Comparison of ENCODE assay signal across 8 cellular contexts in the genomic region with DNA sequence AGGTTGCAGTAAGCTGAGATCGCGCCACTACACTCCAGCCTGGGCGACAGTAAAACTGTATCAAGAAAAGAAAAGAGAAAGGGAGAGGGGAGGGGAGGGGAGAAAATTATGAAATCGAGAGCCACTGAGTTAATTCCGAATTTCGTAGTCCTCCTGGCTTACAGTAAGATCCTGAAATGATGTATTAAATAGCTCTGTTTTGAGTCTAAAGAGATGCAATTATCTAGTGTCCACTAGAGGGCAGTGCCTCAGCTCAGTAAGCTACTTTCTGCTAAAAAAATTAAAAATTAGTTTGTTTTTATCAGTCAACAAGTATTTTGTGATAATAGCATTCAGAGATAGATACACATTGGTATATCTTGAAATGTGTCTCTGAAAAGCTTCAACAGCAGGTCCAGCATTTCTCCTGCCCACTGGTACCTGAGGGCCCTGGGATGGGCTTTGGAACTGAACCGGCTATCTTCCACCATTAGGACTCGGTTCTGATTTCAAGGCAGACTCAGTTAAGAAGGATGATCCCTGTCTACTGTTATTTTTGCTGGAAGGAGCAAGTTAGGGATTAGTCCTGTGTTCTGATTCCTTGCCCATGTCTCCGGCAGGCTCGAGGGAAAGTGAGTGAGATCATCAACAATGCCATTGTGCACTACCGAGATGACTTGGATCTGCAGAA. TPM values are rescaled to one million over a fixed set of nuclear protein-coding genes. Genes with fewer than 3 reads are reported as not detected.
DNase-seq lines count a peak whose midpoint lies in the region; ATAC-seq and TF ChIP-seq lines count a peak whose summit lies in the region.

No MANE protein-coding gene starts in this region.

- ATAC-seq in GM19452 (IDR thresholded peaks at IDR 0.05; ENCODE audit: unreplicated experiment), result no peak

- CTCF ChIA-PET in Caco-2 (lab: Charles Lee), result interaction anchor here (0.6 to 1.6 kb wide), 21 partner anchors 8 to 270 kb away, joined by 3 to 101 read pairs (median 4); partner anchors contain the start of genes AHCYL2, SMO and STRIP2
- CTCF ChIA-PET in activated naive CD4-positive, alpha-beta T cell treated with anti-CD3 and anti-CD28 coated beads, Interleukin-2, amount 10 ng/mL, durations not matched to agents 7 days and 5 days (lab: Charles Lee), result interaction anchor here (0.6 to 9.5 kb wide), 45 partner anchors 8 to 409 kb away, joined by 3 to 108 read pairs (median 4); partner anchors contain the start of gene TSPAN33

- no peak for TF ChIP-seq POLR2A in ovary (IDR thresholded peaks at IDR 0.05)

- no peak overlapping the region for H3K27ac ChIP-seq in ovary

- H3K27ac Mint-ChIP-seq in Caco-2 (ENCODE audit: unreplicated experiment) (no peak overlapping the region), HFFc6 (no peak overlapping the region)
- H3K27ac Mint-ChIP-seq in activated naive CD4-positive, alpha-beta T cell treated with anti-CD3 and anti-CD28 coated beads, Interleukin-2, amount 10 ng/mL, durations not matched to agents 7 days and 5 days, result no peak overlapping the region

- TF ChIP-seq CTCF in Caco-2 (IDR thresholded peaks at IDR 0.05; ENCODE audit: insufficient read depth in 1 of 2, low read depth in 1 of 2, low read length in 1 of 2, severe bottlenecking in 1 of 2, unreplicated experiment in 1 of 2), result peak; percentile 74 to 85
- TF ChIP-seq CTCF in HFFc6 (IDR thresholded peaks at IDR 0.05), result peak; percentile 94
- peak; percentile 83 for TF ChIP-seq CTCF in epithelial cell of esophagus (IDR thresholded peaks at IDR 0.05; ENCODE audit: insufficient read depth, low read depth, low read length, missing control alignments)
- TF ChIP-seq CTCF in ovary (IDR thresholded peaks at IDR 0.05), result peak; percentile 60 to 96 (median 75)

- no TSS peak for BruUV-seq in Caco-2 (replicated peaks; lab: Mats Ljungman, UMichigan)

- H3K9me3 ChIP-seq in Caco-2 (no peaks in the 10 kb centered on the region), ovary (no peaks in the 10 kb centered on the region)

- no peak for TF ChIP-seq EP300 in ovary (IDR thresholded peaks at IDR 0.05)

- H3K27me3 Mint-ChIP-seq in Caco-2 (ENCODE audit: insufficient read depth, unreplicated experiment) (peaks cover 2% of the 10 kb centered on the region), HFFc6 (ENCODE audit: insufficient read depth) (peaks cover 34% of the 10 kb centered on the region)
- peaks cover 17% of the 10 kb centered on the region for H3K27me3 Mint-ChIP-seq in activated naive CD4-positive, alpha-beta T cell treated with anti-CD3 and anti-CD28 coated beads, Interleukin-2, amount 10 ng/mL, durations not matched to agents 7 days and 5 days

- POLR2A ChIA-PET in Caco-2 (lab: Charles Lee), result interaction anchor here (0.7 kb wide), 1 partner anchor 24 kb away, joined by 4 read pairs; the partner anchor contains the start of gene SMO

- no peaks in the 10 kb centered on the region for H3K27me3 ChIP-seq in Caco-2 (replicated peaks; ENCODE audit: control insufficient read depth, insufficient read depth, low read length)
- no peaks in the 10 kb centered on the region for H3K27me3 ChIP-seq in ovary

- H3K36me3 Mint-ChIP-seq in Caco-2 (ENCODE audit: insufficient read depth, unreplicated experiment) (no peaks in the 10 kb centered on the region), HFFc6 (ENCODE audit: low read depth) (no peaks in the 10 kb centered on the region)
- H3K36me3 Mint-ChIP-seq in activated naive CD4-positive, alpha-beta T cell treated with anti-CD3 and anti-CD28 coated beads, Interleukin-2, amount 10 ng/mL, durations not matched to agents 7 days and 5 days, result no peaks in the 10 kb centered on the region

- H3K4me3 Mint-ChIP-seq in Caco-2 (ENCODE audit: unreplicated experiment), result no peak overlapping the region
- no peak overlapping the region for H3K4me3 Mint-ChIP-seq in HFFc6
- no peak overlapping the region for H3K4me3 Mint-ChIP-seq in activated naive CD4-positive, alpha-beta T cell treated with anti-CD3 and anti-CD28 coated beads, Interleukin-2, amount 10 ng/mL, durations not matched to agents 7 days and 5 days

- H3K4me1 ChIP-seq in Caco-2, result no peaks in the 10 kb centered on the region
- H3K4me1 ChIP-seq in ovary (ENCODE audit: insufficient read depth), result peaks cover 5% of the 10 kb centered on the region

- intact Hi-C loops in Caco-2 (cut with micrococcal nuclease; ENCODE audit: unreplicated experiment), result loop anchor here (1.0 kb wide), 2 partner anchors 46 to 50 kb away; no protein-coding TSS in a partner anchor
- intact Hi-C loops in ovary (cut with DNase I), result loop anchor here (2.0 to 5.0 kb wide), 3 partner anchors 47 to 49 kb away; no protein-coding TSS in a partner anchor

- H3K36me3 ChIP-seq in Caco-2 (ENCODE audit: control insufficient read depth, insufficient read depth, low read length), result no peaks in the 10 kb centered on the region
- H3K36me3 ChIP-seq in ovary, result no peaks in the 10 kb centered on the region

- H3K9me3 Mint-ChIP-seq in Caco-2 (ENCODE audit: unreplicated experiment) (no peaks in the 10 kb centered on the region), HFFc6 (no peaks in the 10 kb centered on the region)
- no peaks in the 10 kb centered on the region for H3K9me3 Mint-ChIP-seq in activated naive CD4-positive, alpha-beta T cell treated with anti-CD3 and anti-CD28 coated beads, Interleukin-2, amount 10 ng/mL, durations not matched to agents 7 days and 5 days

- no peaks in the 10 kb centered on the region for H3K4me1 Mint-ChIP-seq in Caco-2 (ENCODE audit: low read depth, unreplicated experiment)
- H3K4me1 Mint-ChIP-seq in HFFc6 (ENCODE audit: low read depth), result no peaks in the 10 kb centered on the region
- peaks cover 11% of the 10 kb centered on the region for H3K4me1 Mint-ChIP-seq in activated naive CD4-positive, alpha-beta T cell treated with anti-CD3 and anti-CD28 coated beads, Interleukin-2, amount 10 ng/mL, durations not matched to agents 7 days and 5 days

- DNase-seq in Caco-2 (peak in 1 of 2 experiments; percentile 25), HFFc6 (peak; percentile 49), RKO (ENCODE audit: low spot score) (peak; percentile 80), epithelial cell of esophagus (ENCODE audit: low read depth) (peak; percentile 67), ovary (no peak), GOT3 (lab: John Stamatoyannopoulos, UW) (no peak)
- DNase-seq in activated naive CD4-positive, alpha-beta T cell treated with anti-CD3 and anti-CD28 coated beads, Interleukin-2, amount 10 ng/mL, durations not matched to agents 7 days and 5 days, result no peak

- whole genome bisulfite sequencing in ovary, 3 donors, result 57 to 60% (median 59%) methylated on average over 11 of the region's 11 CpGs

- H3K4me3 ChIP-seq in Caco-2 (ENCODE audit: low read depth, low read length) (no peak overlapping the region), epithelial cell of esophagus (ENCODE audit: low read length) (no peak overlapping the region), ovary (no peak overlapping the region)

RNA-seq across cellular contexts. Expression of gene TSPAN33, which starts 19.5 kb away (rescaled TPM):
- total RNA-seq in Caco-2 (2022) (2.6 and 4.5 TPM in 2 replicates), ovary (1 to 10 TPM; 1.7 to 6.5 (median 5.7) TPM)
- under 1 TPM in 5 of 6 experiments, not detected in 1; 0.12 to 0.30 (median 0.19) TPM for total RNA-seq in HFFc6 (2021; fragmentation: NEBNext Ultra II Directional; extraction: Animal tissue kit (Norgen Biotek cat#: 25700))
- 1 to 10 TPM; 8.9 to 9.3 TPM for polyA plus RNA-seq in ovary

RNA-seq across cellular contexts. Expression of gene SMO, which starts 24.4 kb away (rescaled TPM):
- 35.5 and 36.0 TPM in 2 replicates for total RNA-seq in Caco-2 (2022)
- under 1 TPM; 0.09 to 0.57 (median 0.17) TPM for total RNA-seq in HFFc6 (2021; fragmentation: NEBNext Ultra II Directional; extraction: Animal tissue kit (Norgen Biotek cat#: 25700))
- 10 to 100 TPM; 19.6 to 47.8 (median 36.9) TPM for total RNA-seq in ovary
- 10 to 100 TPM; 14.3 to 28.4 TPM for polyA plus RNA-seq in ovary

Comparison
In these comparisons a context has a peak if more than half of its experiments do, and no peak if none do; other contexts are left out.
1. DNase-seq: peak in HFFc6 (single experiment), RKO (single experiment) and epithelial cell of esophagus (single experiment); none in ovary (0 of 5), activated naive CD4-positive, alpha-beta T cell treated with anti-CD3 and anti-CD28 coated beads, Interleukin-2, amount 10 ng/mL, durations not matched to agents 7 days and 5 days (single experiment) and GOT3 (single experiment).
2. RNA of gene SMO, which starts 24.4 kb away (total RNA-seq): 19.6 to 47.8 TPM in ovary and 35.5 to 36.0 TPM in Caco-2; 0.09 to 0.57 TPM in HFFc6; every median in the first group is over 10 times any median in the second.
3. Peak in every context shown above with its lines, with median percentiles within 50 percentile points of each other: CTCF ChIP-seq.